Comparison of ENCODE assay signal across 26 cellular contexts in the genomic region with DNA sequence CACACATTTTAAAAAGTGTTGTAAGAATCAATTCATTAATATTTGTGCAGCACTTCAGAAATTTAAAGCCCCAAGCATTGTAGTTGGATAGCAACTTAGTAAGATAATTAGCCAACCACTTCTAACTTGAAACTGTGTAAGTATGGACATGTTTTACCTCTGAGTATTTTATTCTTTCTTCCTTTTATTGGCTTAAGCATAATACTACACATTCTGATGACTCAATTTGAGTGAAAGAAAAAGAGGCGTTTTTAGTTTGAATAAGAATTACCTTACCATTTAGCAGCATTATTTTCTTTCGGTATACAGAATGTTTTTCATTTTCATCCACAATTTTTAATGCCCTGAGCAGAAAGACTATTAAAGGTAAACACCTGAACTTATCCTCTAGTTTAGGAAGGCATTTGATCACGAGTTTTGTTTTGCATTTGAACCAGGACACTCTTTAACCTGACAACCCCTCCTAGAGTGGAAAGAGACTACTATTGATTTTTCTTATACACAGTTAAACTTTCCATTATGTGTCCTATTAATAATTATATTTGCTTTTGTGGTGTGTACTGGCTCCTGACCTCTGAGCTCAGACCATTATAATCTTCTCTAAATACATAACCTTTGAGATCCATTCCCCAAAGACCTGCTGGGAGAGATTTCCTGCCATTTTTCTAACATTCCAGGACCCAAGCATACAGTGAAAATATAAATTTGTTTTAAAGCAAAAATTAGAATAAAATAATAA. TPM values are rescaled to one million over a fixed set of nuclear protein-coding genes. Genes with fewer than 3 reads are reported as not detected.
"Had no signal": no experiment of that assay in that cellular context is flagged by ENCODE, and none has a peak within 500 bp of the region (broad histone marks: within the 10 kb centered on the region; RNA-seq: fewer than 3 reads in every experiment).

No MANE protein-coding gene starts in this region.

- H3K27ac Mint-ChIP-seq: effector memory CD8-positive, alpha-beta T cell; nephron progenitor cell; progenitor cell of endocrine pancreas; stimulated activated naive CD8-positive, alpha-beta T cell treated with anti-CD3 and anti-CD28 coated beads, Interleukin-15, amount 100 ng/mL, for 72 hours; type B pancreatic cell had no signal

- DNase-seq: activated CD4-positive, alpha-beta T cell treated with anti-CD3 and anti-CD28 coated beads for 1 hour; activated CD8-positive, alpha-beta memory T cell treated with anti-CD3 and anti-CD28 coated beads for 24 hours; activated CD8-positive, alpha-beta memory T cell treated with anti-CD3 and anti-CD28 coated beads, Interleukin-2, amount 50 U/mL, for 48 hours; activated effector memory CD4-positive, alpha-beta T cell treated with anti-CD3 and anti-CD28 coated beads, Interleukin-2, amount 50 U/mL, for 16 hours; activated naive CD4-positive, alpha-beta T cell treated with anti-CD3 and anti-CD28 coated beads, Interleukin-2, amount 50 U/mL, for 16 hours; activated T-cell treated with anti-CD3 and anti-CD28 coated beads, Interleukin-2, amount 50 U/mL, for 48 hours; effector memory CD8-positive, alpha-beta T cell; foreskin melanocyte; nephron progenitor cell; stimulated activated CD4-positive, alpha-beta T cell treated with anti-CD3 and anti-CD28 coated beads, Interleukin-15, amount 100 ng/mL, for 24 hours; stimulated activated CD4-positive, alpha-beta T cell treated with anti-CD3 and anti-CD28 coated beads, Interleukin-2, amount 100 ng/mL, for 48 hours; stimulated activated naive CD8-positive, alpha-beta T cell treated with anti-CD3 and anti-CD28 coated beads, Interleukin-15, amount 100 ng/mL, for 72 hours; testis; WERI-Rb-1 had no signal

- H3K4me1 ChIP-seq: right atrium auricular region, testis had no signal

- H3K36me3 Mint-ChIP-seq: type B pancreatic cell had no signal

- FAIRE-seq: keratinocyte had no signal

- H3K9me3 ChIP-seq: right atrium auricular region, testis had no signal

- H3K27ac ChIP-seq: epithelial cell of prostate, right atrium auricular region, testis, WERI-Rb-1 had no signal

- H3K36me3 ChIP-seq: right atrium auricular region, WERI-Rb-1 had no signal

- H3K4me3 ChIP-seq: right atrium auricular region, testis had no signal

- H3K4me3 Mint-ChIP-seq: effector memory CD8-positive, alpha-beta T cell; nephron progenitor cell; stimulated activated naive CD8-positive, alpha-beta T cell treated with anti-CD3 and anti-CD28 coated beads, Interleukin-15, amount 100 ng/mL, for 72 hours; type B pancreatic cell had no signal

- H3K27me3 ChIP-seq: right atrium auricular region, testis had no signal

- H3K9me3 Mint-ChIP-seq: effector memory CD8-positive, alpha-beta T cell; nephron progenitor cell; stimulated activated naive CD8-positive, alpha-beta T cell treated with anti-CD3 and anti-CD28 coated beads, Interleukin-15, amount 100 ng/mL, for 72 hours; type B pancreatic cell had no signal

- H3K4me1 Mint-ChIP-seq: stimulated activated naive CD8-positive, alpha-beta T cell treated with anti-CD3 and anti-CD28 coated beads, Interleukin-15, amount 100 ng/mL, for 72 hours had no signal

- ATAC-seq: effector memory CD8-positive, alpha-beta T cell; stimulated activated naive CD8-positive, alpha-beta T cell treated with anti-CD3 and anti-CD28 coated beads, Interleukin-15, amount 100 ng/mL, for 72 hours had no signal

RNA-seq across cellular contexts. Expression of a gene that starts 9.2 kb away (rescaled TPM):
- total RNA-seq: astrocyte; dermis microvascular lymphatic vessel endothelial cell; fibroblast of lung; myocyte; omental fat pad; progenitor cell of endocrine pancreas; right atrium auricular region; skeletal muscle tissue; T-helper 2 cell treated with Interferon-gamma antibody and Interleukin-4, amounts not matched to agents 100 ng/mL and 5 ng/mL, for 36 hours had no signal
- polyA plus RNA-seq: fibroblast of lung had no signal
